Comparison of ENCODE assay signal across 34 cellular contexts in the genomic region with DNA sequence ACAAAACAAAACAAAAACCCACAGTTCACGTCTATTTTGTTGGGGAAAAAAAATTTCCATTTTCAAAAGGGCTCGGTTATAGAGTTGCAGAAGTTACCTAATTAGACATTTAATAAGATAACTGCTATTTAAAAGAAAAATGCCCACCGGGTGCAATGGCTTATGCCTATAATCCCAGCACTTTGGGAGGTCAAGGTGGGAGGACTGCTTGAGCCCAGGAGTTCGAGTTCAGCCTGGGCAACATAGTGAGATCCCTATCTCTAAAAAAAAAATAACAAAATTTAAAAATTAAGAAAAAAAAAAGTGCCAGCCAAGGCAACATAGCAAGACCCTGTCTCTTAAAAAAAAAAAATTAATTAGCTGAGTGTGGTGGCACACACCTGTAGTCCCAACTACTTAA.
"Had no signal": no experiment of that assay in that cellular context is flagged by ENCODE, and none has a peak within 500 bp of the region (broad histone marks: within the 10 kb centered on the region; RNA-seq: fewer than 3 reads in every experiment).

No MANE protein-coding gene starts in this region.

- H3K4me3 Mint-ChIP-seq: activated CD4-positive, alpha-beta memory T cell treated with anti-CD3 and anti-CD28 coated beads, Interleukin-2, amount 10 ng/mL, durations not matched to agents 7 days and 5 days; activated CD4-positive, alpha-beta T cell treated with anti-CD3 and anti-CD28 coated beads for 36 hours; activated CD4-positive, alpha-beta T cell treated with anti-CD3 and anti-CD28 coated beads, Interleukin-2, amount 10 ng/mL, durations not matched to agents 7 days and 5 days; activated CD8-positive, alpha-beta memory T cell treated with anti-CD3 and anti-CD28 coated beads, Interleukin-2, amount 10 ng/mL, durations not matched to agents 7 days and 5 days; activated CD8-positive, alpha-beta T cell treated with anti-CD3 and anti-CD28 coated beads, Interleukin-2, amount 10 ng/mL, durations not matched to agents 7 days and 5 days; activated naive CD4-positive, alpha-beta T cell treated with anti-CD3 and anti-CD28 coated beads for 36 hours; activated naive CD8-positive, alpha-beta T cell treated with anti-CD3 and anti-CD28 coated beads for 36 hours; activated T-cell treated with anti-CD3 and anti-CD28 coated beads, Interleukin-2, amount 50 U/mL, for 24 hours; T-helper 1 cell treated with Interleukin-12 subunit alpha and Interleukin-12 subunit beta and Interleukin-4 antibody, amounts not matched to agents 30 μg/mL and 1 μg/mL, for 36 hours; T-helper 2 cell treated with Interferon-gamma antibody and Interleukin-4, amounts not matched to agents 5 μg/mL and 100 μg/mL, for 36 hours had no signal

- H3K27me3 Mint-ChIP-seq: activated CD4-positive, alpha-beta memory T cell treated with anti-CD3 and anti-CD28 coated beads, Interleukin-2, amount 10 ng/mL, durations not matched to agents 7 days and 5 days; activated CD4-positive, alpha-beta T cell treated with anti-CD3 and anti-CD28 coated beads for 36 hours; activated CD4-positive, alpha-beta T cell treated with anti-CD3 and anti-CD28 coated beads, Interleukin-2, amount 10 ng/mL, durations not matched to agents 7 days and 5 days; activated CD8-positive, alpha-beta memory T cell treated with anti-CD3 and anti-CD28 coated beads, Interleukin-2, amount 10 ng/mL, durations not matched to agents 7 days and 5 days; activated naive CD8-positive, alpha-beta T cell treated with anti-CD3 and anti-CD28 coated beads for 36 hours; activated T-cell treated with anti-CD3 and anti-CD28 coated beads, Interleukin-2, amount 50 U/mL, for 24 hours had no signal

- H3K27ac ChIP-seq: body of pancreas, brain microvascular endothelial cell, breast epithelium had no signal

- H3K4me3 ChIP-seq: adrenal gland, body of pancreas, breast epithelium had no signal

- H3K9me3 Mint-ChIP-seq: activated CD4-positive, alpha-beta memory T cell treated with anti-CD3 and anti-CD28 coated beads, Interleukin-2, amount 10 ng/mL, durations not matched to agents 7 days and 5 days; activated CD4-positive, alpha-beta T cell treated with anti-CD3 and anti-CD28 coated beads, Interleukin-2, amount 10 ng/mL, durations not matched to agents 7 days and 5 days; activated naive CD4-positive, alpha-beta T cell treated with anti-CD3 and anti-CD28 coated beads for 36 hours; activated naive CD4-positive, alpha-beta T cell treated with anti-CD3 and anti-CD28 coated beads, Interleukin-2, amount 50 U/mL, for 72 hours; activated naive CD8-positive, alpha-beta T cell treated with anti-CD3 and anti-CD28 coated beads for 36 hours; activated T-cell treated with anti-CD3 and anti-CD28 coated beads, Interleukin-2, amount 50 U/mL, for 24 hours; activated T-helper 2 cell treated with anti-CD3 and anti-CD28 coated beads, Interferon-gamma antibody, Interleukin-2, Interleukin-4, amounts not matched to agents 10 μg/mL and 5 μg/mL and 100 μg/mL, durations not matched to agents 14 hours and 24 hours and 36 hours; T-helper 1 cell treated with Interleukin-12 subunit alpha and Interleukin-12 subunit beta and Interleukin-4 antibody, amounts not matched to agents 30 μg/mL and 1 μg/mL, for 36 hours; T-helper 2 cell treated with Interferon-gamma antibody and Interleukin-4, amounts not matched to agents 5 μg/mL and 100 μg/mL, for 36 hours had no signal

- DNase-seq: activated CD4-positive, alpha-beta memory T cell treated with anti-CD3 and anti-CD28 coated beads, Interleukin-2, amount 10 ng/mL, durations not matched to agents 7 days and 5 days; activated CD4-positive, alpha-beta T cell treated with anti-CD3 and anti-CD28 coated beads for 1 hour; activated CD4-positive, alpha-beta T cell treated with anti-CD3 and anti-CD28 coated beads for 36 hours; activated CD4-positive, alpha-beta T cell treated with anti-CD3 and anti-CD28 coated beads for 48 hours; activated CD4-positive, alpha-beta T cell treated with anti-CD3 and anti-CD28 coated beads, Interleukin-2, amount 10 ng/mL, durations not matched to agents 7 days and 5 days; activated CD4-positive, alpha-beta T cell treated with anti-CD3 and anti-CD28 coated beads, Interleukin-2, amount 50 U/mL, for 48 hours; activated CD4-positive, CD25-positive, alpha-beta regulatory T cell; activated CD8-positive, alpha-beta memory T cell treated with anti-CD3 and anti-CD28 coated beads for 24 hours; activated CD8-positive, alpha-beta memory T cell treated with anti-CD3 and anti-CD28 coated beads, Interleukin-2, amount 10 ng/mL, durations not matched to agents 7 days and 5 days; activated CD8-positive, alpha-beta memory T cell treated with anti-CD3 and anti-CD28 coated beads, Interleukin-2, amount 50 U/mL, for 48 hours; activated CD8-positive, alpha-beta T cell treated with anti-CD3 and anti-CD28 coated beads, Interleukin-2, amount 10 ng/mL, durations not matched to agents 7 days and 5 days; activated effector memory CD4-positive, alpha-beta T cell treated with Interleukin-2 at 50 U/mL for 16 hours; activated gamma-delta T cell treated with Interleukin-2 at 50 U/mL for 16 hours; activated naive CD4-positive, alpha-beta T cell; activated naive CD4-positive, alpha-beta T cell treated with anti-CD3 and anti-CD28 coated beads for 36 hours; activated naive CD4-positive, alpha-beta T cell treated with anti-CD3 and anti-CD28 coated beads, Interleukin-2, amount 50 U/mL, for 16 hours; activated naive CD8-positive, alpha-beta T cell treated with anti-CD3 and anti-CD28 coated beads for 36 hours; activated T-cell treated with anti-CD3 and anti-CD28 coated beads, Interleukin-2, amount 50 U/mL, for 24 hours; activated T-cell treated with anti-CD3 and anti-CD28 coated beads, Interleukin-2, amount 50 U/mL, for 48 hours; adrenal gland; amniotic stem cell; aorta; body of pancreas; brain microvascular endothelial cell; central memory CD4-positive, alpha-beta T cell; T-helper 1 cell; T-helper 2 cell; T-helper 9 cell had no signal

- H3K9me3 ChIP-seq: adrenal gland, body of pancreas, breast epithelium had no signal

- H3K27ac Mint-ChIP-seq: activated CD4-positive, alpha-beta memory T cell treated with anti-CD3 and anti-CD28 coated beads, Interleukin-2, amount 10 ng/mL, durations not matched to agents 7 days and 5 days; activated CD4-positive, alpha-beta T cell treated with anti-CD3 and anti-CD28 coated beads for 36 hours; activated CD4-positive, alpha-beta T cell treated with anti-CD3 and anti-CD28 coated beads, Interleukin-2, amount 10 ng/mL, durations not matched to agents 7 days and 5 days; activated CD8-positive, alpha-beta memory T cell treated with anti-CD3 and anti-CD28 coated beads, Interleukin-2, amount 10 ng/mL, durations not matched to agents 7 days and 5 days; activated CD8-positive, alpha-beta T cell treated with anti-CD3 and anti-CD28 coated beads, Interleukin-2, amount 10 ng/mL, durations not matched to agents 7 days and 5 days; activated naive CD4-positive, alpha-beta T cell treated with anti-CD3 and anti-CD28 coated beads for 36 hours; activated naive CD4-positive, alpha-beta T cell treated with anti-CD3 and anti-CD28 coated beads, Interleukin-2, amount 50 U/mL, for 72 hours; activated naive CD8-positive, alpha-beta T cell treated with anti-CD3 and anti-CD28 coated beads for 36 hours; activated T-helper 2 cell treated with anti-CD3 and anti-CD28 coated beads, Interferon-gamma antibody, Interleukin-2, Interleukin-4, amounts not matched to agents 10 μg/mL and 5 μg/mL and 100 μg/mL, durations not matched to agents 14 hours and 24 hours and 36 hours; T-helper 1 cell treated with Interleukin-12 subunit alpha and Interleukin-12 subunit beta and Interleukin-4 antibody, amounts not matched to agents 30 μg/mL and 1 μg/mL, for 36 hours; T-helper 2 cell treated with Interferon-gamma antibody and Interleukin-4, amounts not matched to agents 5 μg/mL and 100 μg/mL, for 36 hours had no signal

- H3K27me3 ChIP-seq: adrenal gland, body of pancreas, brain microvascular endothelial cell, breast epithelium had no signal

- H3K36me3 ChIP-seq: adrenal gland, brain microvascular endothelial cell, breast epithelium had no signal

- ATAC-seq: activated CD4-positive, alpha-beta T cell treated with anti-CD3 and anti-CD28 coated beads for 36 hours; activated CD4-positive, CD25-positive, alpha-beta regulatory T cell treated with anti-CD3 and anti-CD28 coated beads, Interleukin-2, amount 50 U/mL, for 24 hours; activated CD8-positive, alpha-beta memory T cell treated with anti-CD3 and anti-CD28 coated beads, Interleukin-2, amount 10 ng/mL, durations not matched to agents 7 days and 5 days; activated CD8-positive, alpha-beta T cell treated with anti-CD3 and anti-CD28 coated beads, Interleukin-2, amount 10 ng/mL, durations not matched to agents 7 days and 5 days; activated naive CD4-positive, alpha-beta T cell treated with anti-CD3 and anti-CD28 coated beads, Interleukin-2, amount 50 U/mL, for 72 hours; body of pancreas had no signal
